In the genomic region with DNA sequence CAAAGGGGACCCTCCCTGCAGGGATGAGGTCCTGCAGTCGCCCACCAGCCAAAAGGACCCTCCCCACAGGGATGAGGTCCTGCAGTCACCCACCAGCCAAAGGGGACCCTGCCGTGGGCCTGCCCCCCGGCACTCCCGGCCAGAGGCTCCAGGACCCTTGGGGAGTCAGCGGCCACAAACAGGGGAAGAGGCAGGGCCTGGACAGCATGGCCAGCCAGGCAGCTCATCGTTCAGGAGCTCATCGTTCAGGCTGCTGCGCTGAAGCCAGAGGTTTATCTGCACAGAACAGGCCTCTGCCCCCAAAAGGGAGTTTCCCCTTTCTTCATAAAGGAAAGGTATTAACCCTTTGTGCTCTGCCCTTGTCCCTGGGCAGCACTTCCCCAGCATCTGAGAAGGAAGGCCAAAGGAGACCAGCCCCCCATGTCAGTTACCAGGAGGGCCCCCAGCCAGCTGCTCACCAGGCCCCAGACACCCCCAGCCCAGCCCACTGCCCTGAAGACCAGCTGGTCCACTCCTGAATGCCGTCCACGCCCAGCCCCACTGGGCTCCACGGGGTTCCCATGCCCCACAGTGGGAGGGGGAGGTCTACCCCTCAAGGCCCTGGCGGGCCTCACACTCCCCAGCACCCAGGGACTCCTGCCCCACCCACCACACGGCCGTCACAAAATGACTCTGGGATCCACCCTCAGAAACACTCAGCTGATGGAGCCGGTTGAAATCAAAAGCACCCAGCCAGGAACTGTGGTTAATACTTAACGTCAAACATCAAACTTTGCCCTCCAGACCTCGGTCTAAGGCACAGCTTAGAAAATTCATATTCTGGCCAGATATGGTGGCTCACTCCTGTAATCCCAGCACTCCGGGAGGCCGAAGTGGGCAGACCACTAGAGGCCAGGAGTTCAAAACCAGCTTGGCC, we compare ENCODE assay signal across 8 cellular contexts. TPM values are rescaled to one million over a fixed set of nuclear protein-coding genes. Genes with fewer than 3 reads are reported as not detected.
DNase-seq lines count a peak whose midpoint lies in the region; ATAC-seq, FAIRE-seq and TF ChIP-seq lines count a peak whose summit lies in the region.

No MANE protein-coding gene starts in this region.

- 35 to 38% methylated on average over 19 of the region's 19 CpGs for WGBS in heart right ventricle, 2 donors
- WGBS in body of pancreas, 2 donors: 21 to 24% methylated on average over 7 to 19 of the region's 19 CpGs

- H3K27me3 ChIP-seq in heart right ventricle (no peaks in the 10 kb centered on the region), body of pancreas (no peaks in the 10 kb centered on the region)

- H3K4me1 Mint-ChIP-seq in T-cell: peaks cover 65 to 91% (median 71%) of the 10 kb centered on the region in 3 donors

- H3K36me3 Mint-ChIP-seq in T-cell: no peaks in the 10 kb centered on the region

- DNase-seq in heart right ventricle (no peak), cardiac septum (ENCODE audit: low spot score) (no peak), T-cell (peak in 33 of 34 experiments; percentile 37 to 85 (median 73)), body of pancreas (peak; percentile 46 to 69 (median 58)), head of caudate nucleus (no peak), SKM-1 (lab: John Stamatoyannopoulos, UW; ENCODE audit: unreplicated experiment) (no peak), frontal cortex (ENCODE audit: low spot score in 2 of 2) (no peak)
- peak; percentile 35 for DNase-seq in stimulated activated CD4-positive, alpha-beta T cell treated with anti-CD3 and anti-CD28 coated beads, Interleukin-1b, Interleukin-23, amount 100 ng/mL, for 48 hours

- no peak for TF ChIP-seq CTCF in heart right ventricle (IDR thresholded peaks at IDR 0.05)
- no peak for TF ChIP-seq CTCF in body of pancreas (IDR thresholded peaks at IDR 0.05)

- ATAC-seq in heart right ventricle (no peak), T-cell (replicated peaks in 1 of 4) (peak; percentile 56 to 86 (median 63)), body of pancreas (peak; percentile 43)

- no peaks in the 10 kb centered on the region for H3K9me3 Mint-ChIP-seq in T-cell

- no peak for FAIRE-seq in frontal cortex (lab: Jason Lieb, UNC)

- intact Hi-C loops in heart right ventricle (cut with DNase I) (loop anchor here in 1 of 10 donors (2.0 kb wide), 1 partner anchor 17 kb away; no protein-coding TSS in a partner anchor), cardiac septum (cut with DNase I) (loop anchor here (2.0 kb wide), 1 partner anchor 17 kb away; no protein-coding TSS in a partner anchor), body of pancreas (cut with DNase I) (no loop called here), head of caudate nucleus (cut with DNase I) (no loop called here)

- peak overlapping the region; percentile 87 to 90 for H3K27ac Mint-ChIP-seq in T-cell

- H3K4me1 ChIP-seq in heart right ventricle (peaks cover 54 to 100% (median 100%) of the 10 kb centered on the region in 9 donors), body of pancreas (peaks cover 84% of the 10 kb centered on the region)

- POLR2A ChIA-PET in T-cell (lab: Charles Lee): interaction anchor here in 1 of 2 donors (0.5 kb wide), 1 partner anchor 412 kb away, joined by 5 read pairs; a partner anchor contains a TSS

- peak overlapping the region; percentile 68 to 87 (median 78) for H3K4me3 Mint-ChIP-seq in T-cell

- H3K27ac ChIP-seq in heart right ventricle (peak overlapping the region in 9 of 10 donors; percentile 92 to 99 (median 97)), body of pancreas (peak overlapping the region in 3 of 4 donors; percentile 49 to 92 (median 54))

- CTCF ChIA-PET in T-cell (lab: Charles Lee): interaction anchor here (0.6 to 0.7 kb wide), 3 partner anchors 147 to 204 kb away, joined by 3 to 5 read pairs (median 4); no protein-coding TSS in a partner anchor

- H3K36me3 ChIP-seq in heart right ventricle: peaks cover 0 to 16% (median 0%) of the 10 kb centered on the region in 9 donors
- no peaks in the 10 kb centered on the region for H3K36me3 ChIP-seq in body of pancreas (replicated peaks in 1 of 2; ENCODE audit: insufficient read depth in 1 of 2, low read depth in 2 of 2)

- no peaks in the 10 kb centered on the region for H3K9me3 ChIP-seq in heart right ventricle
- no peaks in the 10 kb centered on the region for H3K9me3 ChIP-seq in body of pancreas

- peak in 1 of 3 donors; percentile 10 for TF ChIP-seq POLR2A in body of pancreas (IDR thresholded peaks at IDR 0.05)

- H3K4me3 ChIP-seq in heart right ventricle (peak overlapping the region in 4 of 10 donors; percentile 6 to 42 (median 30)), body of pancreas (no peak overlapping the region)

- H3K27me3 Mint-ChIP-seq in T-cell: no peaks in the 10 kb centered on the region

RNA-seq across cellular contexts. Expression of a gene that starts 6.3 kb away (rescaled TPM):
- total RNA-seq in heart right ventricle (100 to 1,000 TPM; 122 to 208 (median 146) TPM), cardiac septum (127 TPM), T-cell (10 to 100 TPM; 33.7 to 97.4 (median 41.2) TPM), body of pancreas (10 to 100 TPM; 35.5 to 42.8 TPM), frontal cortex (5.7 TPM)
- 100 to 1,000 TPM in 1 of 2 donors, 10 to 100 TPM in 1; 36.3 to 145 TPM for polyA plus RNA-seq in heart right ventricle

Comparison
In these comparisons a context has a peak if more than half of its experiments do, and no peak if none do; other contexts are left out.
1. ATAC-seq: peak in T-cell (4 of 4) and body of pancreas (single experiment); none in heart right ventricle (0 of 8).
2. DNase-seq: peak in T-cell (33 of 34), body of pancreas (4 of 4) and stimulated activated CD4-positive, alpha-beta T cell treated with anti-CD3 and anti-CD28 coated beads, Interleukin-1b, Interleukin-23, amount 100 ng/mL, for 48 hours (single experiment); none in heart right ventricle (0 of 2), cardiac septum (single experiment), head of caudate nucleus (0 of 42), SKM-1 (single experiment) and frontal cortex (0 of 2).